2 cellular contexts compared by ENCODE assay signal in genomic region chr9:114314256-114314867, GRCh38.
TF ChIP-seq lines count a peak whose summit lies in the region.

No MANE protein-coding gene starts in this region.

TF ChIP-seq in liver, 16 proteins besides CTCF, POLR2A, EP300 and RAD21:
- no peak for TF ChIP-seq EGR1 (IDR thresholded peaks at IDR 0.05; ENCODE audit: low read depth in 2 of 2)
- no peak for TF ChIP-seq GABPA (IDR thresholded peaks at IDR 0.05 in 1 of 2, conservative IDR thresholded peaks at IDR 0.05 in 1 of 2)
- no peak for TF ChIP-seq RXRA (IDR thresholded peaks at IDR 0.05)

TF ChIP-seq in HepG2, 621 proteins besides CTCF, POLR2A, EP300 and RAD21:
- no peak for TF ChIP-seq ZNF333 (CRISPR knock-in tag; IDR thresholded peaks at IDR 0.05; ENCODE audit: borderline replicate concordance)
- TF ChIP-seq GABPB1 (CRISPR knock-in tag; IDR thresholded peaks at IDR 0.05), result no peak
- TF ChIP-seq STAT5B (CRISPR knock-in tag; IDR thresholded peaks at IDR 0.05), result no peak
- no peak for TF ChIP-seq ZNF839 (CRISPR knock-in tag; IDR thresholded peaks at IDR 0.05; ENCODE audit: borderline replicate concordance)
- TF ChIP-seq TBX2 (CRISPR knock-in tag; IDR thresholded peaks at IDR 0.05; ENCODE audit: borderline replicate concordance), result no peak
- no peak for TF ChIP-seq ZNF362 (CRISPR knock-in tag; IDR thresholded peaks at IDR 0.05; ENCODE audit: borderline replicate concordance)
- no peak for TF ChIP-seq MXI1 (IDR thresholded peaks at IDR 0.05; ENCODE audit: borderline replicate concordance, low read depth, low read length)
- no peak for TF ChIP-seq ZNF572 (CRISPR knock-in tag; IDR thresholded peaks at IDR 0.05)
- TF ChIP-seq ZNF781 (CRISPR knock-in tag; IDR thresholded peaks at IDR 0.05; ENCODE audit: borderline replicate concordance, not compliant biosample characterization), result no peak
- TF ChIP-seq ETS1 (CRISPR knock-in tag; IDR thresholded peaks at IDR 0.05), result no peak
- TF ChIP-seq ZNF253 (CRISPR knock-in tag; IDR thresholded peaks at IDR 0.05; ENCODE audit: borderline replicate concordance), result no peak
TF ChIP-seq in HepG2: peak in this region for 0.
